In genomic region chr16:21952793-21953540, GRCh38 we compare ENCODE assay signal across 1 cellular context.
TF ChIP-seq lines count a peak whose summit lies in the region.

Gene UQCRC2, plus strand, starts transcription at chr16:21953361. Its CDS starts 63 bp downstream, at chr16:21953424.

TF ChIP-seq in GM12878, 131 proteins besides CTCF, POLR2A, EP300 and RAD21 (continued from another document and continues in another):
- peak; percentile 60 for TF ChIP-seq E2F8 (IDR thresholded peaks at IDR 0.05; ENCODE audit: low read depth, partially characterized antibody)
- TF ChIP-seq SUZ12 (IDR thresholded peaks at IDR 0.05; ENCODE audit: unreplicated experiment) = no peak
- no peak for TF ChIP-seq YBX1 (IDR thresholded peaks at IDR 0.05)
- TF ChIP-seq TCF12 (IDR thresholded peaks at IDR 0.05; ENCODE audit: low read depth, low read length) = peak; percentile 28; the same call in 1 of the 2 replicates
- no peak for TF ChIP-seq FOXM1 (IDR thresholded peaks at IDR 0.05; ENCODE audit: low read depth, low read length)
- no peak for TF ChIP-seq KDM1A (IDR thresholded peaks at IDR 0.05; ENCODE audit: borderline replicate concordance)
- peak; percentile 39; the same call in 1 of the 2 replicates for TF ChIP-seq ZBTB40 (IDR thresholded peaks at IDR 0.05; ENCODE audit: borderline replicate concordance)
- TF ChIP-seq TARDBP (IDR thresholded peaks at IDR 0.05; ENCODE audit: borderline replicate concordance) = 0 out of 2 replicates have a peak, but pooled peaks have one; percentile 21
- peak; percentile 83 for TF ChIP-seq IKZF1 (conservative IDR thresholded peaks at IDR 0.05)
- 0 out of 2 replicates have a peak, but pooled peaks have one; percentile 38 for TF ChIP-seq LARP7 (IDR thresholded peaks at IDR 0.05)
- TF ChIP-seq EZH2 (IDR thresholded peaks at IDR 0.05; ENCODE audit: borderline replicate concordance, control insufficient read depth, low read depth, low read length) = no peak
- TF ChIP-seq ZNF217 (IDR thresholded peaks at IDR 0.05) = no peak
- no peak for TF ChIP-seq SREBF2 (IDR thresholded peaks at IDR 0.05; ENCODE audit: low read length)
- no peak for TF ChIP-seq GABPA (IDR thresholded peaks at IDR 0.05; ENCODE audit: low read depth)
- peak; percentile 61 for TF ChIP-seq NR2C1 (IDR thresholded peaks at IDR 0.05)
- 0 out of 2 replicates have a peak, but pooled peaks have one; percentile 62 for TF ChIP-seq ZNF687 (IDR thresholded peaks at IDR 0.05)
- peak; percentile 39 for TF ChIP-seq CUX1 (IDR thresholded peaks at IDR 0.05; ENCODE audit: insufficient replicate concordance, low read depth, low read length)
- no peak for TF ChIP-seq ZNF622 (IDR thresholded peaks at IDR 0.05)
- TF ChIP-seq JUND (IDR thresholded peaks at IDR 0.05; ENCODE audit: low read depth, low read length) = peak; percentile 99
- TF ChIP-seq MLLT1 (IDR thresholded peaks at IDR 0.05) = peak; percentile 85
- TF ChIP-seq MTA3 (IDR thresholded peaks at IDR 0.05; ENCODE audit: borderline replicate concordance, low read length) = no peak; the same call in 1 of the 2 replicates
- no peak for TF ChIP-seq KAT2A (conservative IDR thresholded peaks at IDR 0.05; ENCODE audit: control insufficient read depth, low read depth, low read length)
- TF ChIP-seq MAX (IDR thresholded peaks at IDR 0.05; ENCODE audit: low read depth, low read length) = no peak
- no peak for TF ChIP-seq DPF2 (IDR thresholded peaks at IDR 0.05)
- TF ChIP-seq ZNF207 (IDR thresholded peaks at IDR 0.05; ENCODE audit: borderline replicate concordance) = peak; percentile 99
- TF ChIP-seq STAT3 (IDR thresholded peaks at IDR 0.05; ENCODE audit: low read depth, low read length) = peak; percentile 92; the same call in 1 of the 2 replicates
- TF ChIP-seq CBX5 (IDR thresholded peaks at IDR 0.05; ENCODE audit: low read depth) = no peak
- TF ChIP-seq RB1 (IDR thresholded peaks at IDR 0.05; ENCODE audit: borderline replicate concordance) = peak; percentile 94; the same call in 1 of the 2 replicates
- no peak for TF ChIP-seq PBX3 (IDR thresholded peaks at IDR 0.05; ENCODE audit: insufficient replicate concordance, low read depth, low read length)
- TF ChIP-seq RAD51 (IDR thresholded peaks at IDR 0.05) = no peak
- TF ChIP-seq SIX5 (IDR thresholded peaks at IDR 0.05; ENCODE audit: low read depth, low read length, severe bottlenecking) = peak; percentile 65
- TF ChIP-seq SMAD5 (IDR thresholded peaks at IDR 0.05; ENCODE audit: low read depth) = peak; percentile 86
- TF ChIP-seq NFIC (IDR thresholded peaks at IDR 0.05; ENCODE audit: low read depth, low read length) = peak; percentile 74
- TF ChIP-seq PRDM15 (CRISPR knock-in tag; IDR thresholded peaks at IDR 0.05) = no peak
- TF ChIP-seq POLR2AphosphoS2 (IDR thresholded peaks at IDR 0.05; ENCODE audit: low read depth, low read length) = peak; percentile 74; the same call in 1 of the 2 replicates
